Comparison of ENCODE assay signal across 28 cellular contexts in the genomic region with DNA sequence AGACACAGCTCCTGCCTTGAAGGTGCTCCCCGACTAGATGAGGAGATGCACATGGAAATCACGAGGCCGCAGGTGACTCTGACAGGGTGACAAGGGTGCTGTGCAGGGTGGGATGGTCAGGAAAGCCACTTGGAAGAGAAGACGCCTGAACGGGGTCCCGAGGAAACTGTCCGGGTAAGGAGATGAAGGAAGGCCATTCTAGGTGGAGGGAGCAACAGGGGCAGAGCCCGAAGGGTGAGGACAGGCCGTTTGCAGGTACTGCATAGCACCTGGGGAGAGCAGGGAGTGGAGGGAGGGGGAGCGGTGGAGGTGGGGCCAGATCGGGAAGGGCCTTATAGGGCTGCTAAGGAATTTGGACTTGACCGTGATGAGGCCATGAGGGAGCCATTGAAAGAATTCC.
"Had no signal": no experiment of that assay in that cellular context is flagged by ENCODE, and none has a peak within 500 bp of the region (broad histone marks: within the 10 kb centered on the region; RNA-seq: fewer than 3 reads in every experiment).

No MANE protein-coding gene starts in this region.

- H3K27ac Mint-ChIP-seq: activated CD4-positive, alpha-beta memory T cell treated with anti-CD3 and anti-CD28 coated beads for 36 hours; activated CD4-positive, alpha-beta T cell treated with anti-CD3 and anti-CD28 coated beads, Interleukin-2, amount 10 ng/mL, durations not matched to agents 7 days and 5 days; activated naive CD4-positive, alpha-beta T cell treated with anti-CD3 and anti-CD28 coated beads, Interleukin-2, amount 10 ng/mL, durations not matched to agents 7 days and 5 days; activated naive CD8-positive, alpha-beta T cell treated with anti-CD3 and anti-CD28 coated beads for 36 hours; activated T-cell treated with anti-CD3 and anti-CD28 coated beads, Interleukin-2, amount 50 U/mL, for 72 hours; activated T-helper 2 cell treated with anti-CD3 and anti-CD28 coated beads, Interferon-gamma antibody, Interleukin-2, Interleukin-4, amounts not matched to agents 10 μg/mL and 5 μg/mL and 100 μg/mL, durations not matched to agents 14 hours and 24 hours and 36 hours; T-helper 17 cell had no signal

- H3K36me3 ChIP-seq: brain microvascular endothelial cell, cardiac muscle cell, Peyer's patch, SJCRH30 had no signal

- H3K4me3 Mint-ChIP-seq: activated CD4-positive, alpha-beta memory T cell treated with anti-CD3 and anti-CD28 coated beads for 36 hours; activated CD4-positive, alpha-beta T cell treated with anti-CD3 and anti-CD28 coated beads, Interleukin-2, amount 10 ng/mL, durations not matched to agents 7 days and 5 days; activated naive CD4-positive, alpha-beta T cell treated with anti-CD3 and anti-CD28 coated beads, Interleukin-2, amount 10 ng/mL, durations not matched to agents 7 days and 5 days; activated naive CD8-positive, alpha-beta T cell treated with anti-CD3 and anti-CD28 coated beads for 36 hours; activated T-cell treated with anti-CD3 and anti-CD28 coated beads, Interleukin-2, amount 50 U/mL, for 72 hours; T-helper 17 cell had no signal

- H3K27me3 ChIP-seq: brain microvascular endothelial cell, cardiac muscle cell, Peyer's patch, SJCRH30 had no signal

- DNase-seq: activated CD4-positive, alpha-beta memory T cell treated with anti-CD3 and anti-CD28 coated beads for 36 hours; activated CD4-positive, alpha-beta T cell treated with anti-CD3 and anti-CD28 coated beads, Interleukin-2, amount 10 ng/mL, durations not matched to agents 7 days and 5 days; activated CD4-positive, CD25-positive, alpha-beta regulatory T cell; activated CD8-positive, alpha-beta memory T cell treated with anti-CD3 and anti-CD28 coated beads for 24 hours; activated gamma-delta T cell treated with Interleukin-2 at 50 U/mL for 16 hours; activated naive CD4-positive, alpha-beta T cell treated with anti-CD3 and anti-CD28 coated beads, Interleukin-2, amount 10 ng/mL, durations not matched to agents 7 days and 5 days; activated naive CD8-positive, alpha-beta T cell treated with anti-CD3 and anti-CD28 coated beads for 36 hours; activated T-cell treated with anti-CD3 and anti-CD28 coated beads, Interleukin-2, amount 50 U/mL, for 72 hours; brain microvascular endothelial cell; cerebellar nuclear complex; KG1; NCI-H1092; NCI-H1417; NCI-H1930; NCI-H2171; NCI-H226; NCI-H526; NCI-H82; NK-92 treated with Interleukin-12 subunit alpha and Interleukin-12 subunit beta, amount 100 ng/mL, for 24 hours; Peyer's patch; Right ventricle myocardium superior; SJCRH30; T-helper 17 cell; T-helper 9 cell had no signal

- H3K27me3 Mint-ChIP-seq: activated CD4-positive, alpha-beta T cell treated with anti-CD3 and anti-CD28 coated beads, Interleukin-2, amount 10 ng/mL, durations not matched to agents 7 days and 5 days; activated naive CD8-positive, alpha-beta T cell treated with anti-CD3 and anti-CD28 coated beads for 36 hours had no signal

- H3K4me1 Mint-ChIP-seq: activated CD4-positive, alpha-beta T cell treated with anti-CD3 and anti-CD28 coated beads, Interleukin-2, amount 10 ng/mL, durations not matched to agents 7 days and 5 days; activated naive CD4-positive, alpha-beta T cell treated with anti-CD3 and anti-CD28 coated beads, Interleukin-2, amount 10 ng/mL, durations not matched to agents 7 days and 5 days; activated naive CD8-positive, alpha-beta T cell treated with anti-CD3 and anti-CD28 coated beads for 36 hours had no signal

- H3K9me3 ChIP-seq: Peyer's patch, SJCRH30 had no signal

- H3K27ac ChIP-seq: brain microvascular endothelial cell, cardiac muscle cell, Peyer's patch, RWPE1, SJCRH30 had no signal

- ATAC-seq: activated T-cell treated with anti-CD3 and anti-CD28 coated beads, Interleukin-2, amount 50 U/mL, for 72 hours; T-helper 17 cell had no signal

- H3K36me3 Mint-ChIP-seq: activated CD4-positive, alpha-beta memory T cell treated with anti-CD3 and anti-CD28 coated beads for 36 hours; activated naive CD4-positive, alpha-beta T cell treated with anti-CD3 and anti-CD28 coated beads, Interleukin-2, amount 10 ng/mL, durations not matched to agents 7 days and 5 days; activated naive CD8-positive, alpha-beta T cell treated with anti-CD3 and anti-CD28 coated beads for 36 hours had no signal

- H3K4me1 ChIP-seq: Peyer's patch had no signal

- FAIRE-seq: TTC549 had no signal

- H3K4me3 ChIP-seq: cardiac muscle cell, Peyer's patch, SJCRH30 had no signal

- H3K9me3 Mint-ChIP-seq: activated CD4-positive, alpha-beta memory T cell treated with anti-CD3 and anti-CD28 coated beads for 36 hours; activated CD4-positive, alpha-beta T cell treated with anti-CD3 and anti-CD28 coated beads, Interleukin-2, amount 10 ng/mL, durations not matched to agents 7 days and 5 days; activated naive CD4-positive, alpha-beta T cell treated with anti-CD3 and anti-CD28 coated beads, Interleukin-2, amount 10 ng/mL, durations not matched to agents 7 days and 5 days; activated naive CD8-positive, alpha-beta T cell treated with anti-CD3 and anti-CD28 coated beads for 36 hours; activated T-cell treated with anti-CD3 and anti-CD28 coated beads, Interleukin-2, amount 50 U/mL, for 72 hours; activated T-helper 2 cell treated with anti-CD3 and anti-CD28 coated beads, Interferon-gamma antibody, Interleukin-2, Interleukin-4, amounts not matched to agents 10 μg/mL and 5 μg/mL and 100 μg/mL, durations not matched to agents 14 hours and 24 hours and 36 hours had no signal
